In the genomic region with DNA sequence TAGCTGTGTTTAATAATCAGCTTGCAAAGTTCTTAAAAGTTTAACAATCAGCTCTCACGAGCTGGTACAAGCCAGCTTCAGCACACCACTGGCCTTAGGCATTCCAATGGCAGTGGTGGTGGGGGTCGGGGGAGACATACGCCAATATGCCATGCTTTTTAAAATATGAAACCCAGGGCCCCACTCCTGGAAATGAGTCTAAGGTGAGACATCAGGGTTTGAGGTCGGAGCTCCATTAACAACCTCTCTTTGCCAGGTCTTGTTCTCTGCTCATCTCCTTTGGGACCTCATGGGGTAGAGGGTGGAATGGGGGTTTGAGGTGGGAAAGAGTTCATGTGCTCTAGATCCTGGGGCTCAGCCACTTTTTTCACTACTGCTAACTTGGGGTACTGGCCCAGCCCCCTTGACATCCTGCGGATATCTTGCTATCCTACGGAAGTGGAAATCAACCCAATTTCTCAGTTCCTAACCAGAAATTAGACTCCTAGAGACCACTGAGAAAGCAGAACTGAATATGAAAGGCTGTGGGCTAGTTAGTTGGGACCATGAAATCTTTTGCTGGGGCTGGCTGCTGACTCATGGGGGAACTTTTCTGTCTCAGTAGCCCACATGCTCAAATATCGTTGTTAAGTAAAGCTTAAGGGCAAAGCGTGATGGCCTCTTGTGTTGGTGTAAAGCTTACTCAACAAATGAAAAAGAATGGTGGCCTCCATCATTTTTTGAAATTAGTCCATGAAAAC, we compare ENCODE assay signal across 8 cellular contexts.
A peak's percentile ranks its signal among the peaks of the same experiment; 100 is the strongest.
DNase-seq lines count a peak whose midpoint lies in the region; ATAC-seq and TF ChIP-seq lines count a peak whose summit lies in the region.

No MANE protein-coding gene starts in this region.

- no TSS peak for BruUV-seq in mammary epithelial cell (replicated peaks; lab: Mats Ljungman, UMichigan)

- WGBS in mammary epithelial cell (ENCODE audit: low coverage, missing lambda C conversion rate) = 73% methylated on average over 8 of the region's 8 CpGs

- peak overlapping the region; percentile 89 for H3K27ac Mint-ChIP-seq in T-helper 17 cell
- no peak overlapping the region for H3K27ac Mint-ChIP-seq in mesothelial cell of epicardium

- H3K27me3 ChIP-seq in mammary epithelial cell (ENCODE audit: insufficient read depth, low read length) = no peaks in the 10 kb centered on the region

- no peaks in the 10 kb centered on the region for H3K36me3 ChIP-seq in mammary epithelial cell (ENCODE audit: insufficient read depth, low read length)

- dilution Hi-C loops in mammary epithelial cell (cut with HindIII; ENCODE audit: low sequenced_read_pairs) = loop anchor here (5.0 kb wide), 2 partner anchors 81 to 136 kb away; no protein-coding TSS in a partner anchor

- H2AFZ ChIP-seq in mammary epithelial cell (ENCODE audit: low read depth, low read length) = no peak overlapping the region

- intact Hi-C loops in mammary epithelial cell (cut with micrococcal nuclease) = no loop called here

- H3K4me3 Mint-ChIP-seq in T-helper 17 cell (peak overlapping the region; percentile 9), mesothelial cell of epicardium (no peak overlapping the region)

- no peak for TF ChIP-seq CTCF in mesothelial cell of epicardium (IDR thresholded peaks at IDR 0.05; ENCODE audit: unreplicated experiment)
- no peak for TF ChIP-seq CTCF in mammary epithelial cell (conservative IDR thresholded peaks at IDR 0.05 in 1 of 2, IDR thresholded peaks at IDR 0.05 in 1 of 2; ENCODE audit: extremely low read depth in 1 of 2, insufficient read depth in 1 of 2, low read depth in 1 of 2, low read length in 2 of 2)

- no peaks in the 10 kb centered on the region for H4K20me1 ChIP-seq in mammary epithelial cell (ENCODE audit: insufficient read depth, low read length)

- H3K27me3 Mint-ChIP-seq in T-helper 17 cell (no peaks in the 10 kb centered on the region), mesothelial cell of epicardium (ENCODE audit: low read depth) (no peaks in the 10 kb centered on the region)

- ATAC-seq in GM19043 (IDR thresholded peaks at IDR 0.05; ENCODE audit: low read depth, unreplicated experiment) = peak; percentile 89
- peak; percentile 95 for ATAC-seq in HG02938 (IDR thresholded peaks at IDR 0.05; ENCODE audit: unreplicated experiment)
- ATAC-seq in T-helper 17 cell = peak; percentile 72

- H3K9ac ChIP-seq in mammary epithelial cell (ENCODE audit: insufficient read depth, low read length) = no peak overlapping the region

- H3K4me3 ChIP-seq in mammary epithelial cell (replicated peaks in 1 of 3; ENCODE audit: insufficient read depth in 1 of 3, low read depth in 2 of 3, low read length in 3 of 3) = no peak overlapping the region

- no peak overlapping the region for H3K4me2 ChIP-seq in mammary epithelial cell (ENCODE audit: insufficient read depth, low read depth, low read length)

- H3K4me1 Mint-ChIP-seq in T-helper 17 cell = peaks cover 17% of the 10 kb centered on the region
- no peaks in the 10 kb centered on the region for H3K4me1 Mint-ChIP-seq in mesothelial cell of epicardium

- CTCF ChIA-PET in mammary epithelial cell (lab: Charles Lee; ENCODE audit: low non-redundant PET) = interaction anchor here (0.7 kb wide), 1 partner anchor 95 kb away, joined by 5 read pairs; no protein-coding TSS in a partner anchor

- no peaks in the 10 kb centered on the region for H3K9me3 Mint-ChIP-seq in mesothelial cell of epicardium

- no peaks in the 10 kb centered on the region for H3K9me3 ChIP-seq in T-helper 17 cell (ENCODE audit: control insufficient read depth, low read length, poor library complexity, severe bottlenecking)
- no peaks in the 10 kb centered on the region for H3K9me3 ChIP-seq in mammary epithelial cell (replicated peaks; ENCODE audit: insufficient read depth, low read length)

- DNase-seq in T-helper 17 cell (no peak), AG08395 (ENCODE audit: low spot score) (no peak), mesothelial cell of epicardium (ENCODE audit: low spot score in 2 of 2, unreplicated experiment in 2 of 2) (no peak), T-helper 9 cell (no peak), mammary epithelial cell (no peak)
- peak; percentile 18 to 39 for DNase-seq in stimulated activated CD4-positive, alpha-beta T cell treated with anti-CD3 and anti-CD28 coated beads, Interleukin-2, amount 100 ng/mL, for 48 hours

- H3K79me2 ChIP-seq in mammary epithelial cell (ENCODE audit: insufficient read depth, low read length) = no peaks in the 10 kb centered on the region

- H3K36me3 Mint-ChIP-seq in T-helper 17 cell (ENCODE audit: low read depth) (no peaks in the 10 kb centered on the region), mesothelial cell of epicardium (no peaks in the 10 kb centered on the region)

- no peak overlapping the region for H3K27ac ChIP-seq in mammary epithelial cell (ENCODE audit: insufficient read depth, low read depth, low read length)

- H3K4me1 ChIP-seq in mammary epithelial cell (ENCODE audit: insufficient read depth, low read length) = peaks cover 25% of the 10 kb centered on the region

- in situ Hi-C loops in mammary epithelial cell (cut with MboI; ENCODE audit: low sequenced_read_pairs in 2 of 2) = no loop called here

Comparison
In these comparisons a context has a peak if more than half of its experiments do, and no peak if none do; other contexts are left out.
1. DNase-seq: peak in stimulated activated CD4-positive, alpha-beta T cell treated with anti-CD3 and anti-CD28 coated beads, Interleukin-2, amount 100 ng/mL, for 48 hours (2 of 2); none in T-helper 17 cell (0 of 3), AG08395 (single experiment), mesothelial cell of epicardium (0 of 2), T-helper 9 cell (single experiment) and mammary epithelial cell (single experiment).
2. Peak in every context shown above with its lines, with median percentiles within 50 percentile points of each other: ATAC-seq.